1 cellular context compared by ENCODE assay signal in genomic region chr4:15015170-15015569, GRCh38.
TF ChIP-seq lines count a peak whose summit lies in the region.

No MANE protein-coding gene starts in this region.

TF ChIP-seq in IMR-90, 13 proteins besides CTCF, POLR2A, EP300 and RAD21:
- TF ChIP-seq RCOR1 (IDR thresholded peaks at IDR 0.05; ENCODE audit: insufficient replicate concordance, low read length) (no peak), CEBPB (IDR thresholded peaks at IDR 0.05; ENCODE audit: low read depth, low read length) (no peak)
